In genomic region chr12:106227641-106228319, GRCh38 we compare ENCODE assay signal across 9 cellular contexts. TPM values are rescaled to one million over a fixed set of nuclear protein-coding genes. Genes with fewer than 3 reads are reported as not detected.
DNase-seq lines count a peak whose midpoint lies in the region; ATAC-seq and TF ChIP-seq lines count a peak whose summit lies in the region.
"Had no signal": no experiment of that assay in that cellular context is flagged by ENCODE, and none has a peak within 500 bp of the region (broad histone marks: within the 10 kb centered on the region; RNA-seq: fewer than 3 reads in every experiment).

No MANE protein-coding gene starts in this region.

- no peaks in the 10 kb centered on the region for H3K36me3 Mint-ChIP-seq in activated naive CD4-positive, alpha-beta T cell treated with anti-CD3 and anti-CD28 coated beads, Interleukin-2, amount 50 U/mL, for 72 hours
- H3K36me3 Mint-ChIP-seq in memory B cell, result no peaks in the 10 kb centered on the region

- no peaks in the 10 kb centered on the region for H3K27me3 ChIP-seq in tibial artery

- H3K4me3 Mint-ChIP-seq in memory B cell, result peak overlapping the region; percentile 39

- peak overlapping the region in 1 of 2 donors; percentile 59 for H3K27ac Mint-ChIP-seq in activated naive CD4-positive, alpha-beta T cell treated with anti-CD3 and anti-CD28 coated beads, Interleukin-2, amount 50 U/mL, for 72 hours
- peak overlapping the region; percentile 97 for H3K27ac Mint-ChIP-seq in memory B cell

- H3K27me3 Mint-ChIP-seq in memory B cell, result peaks cover 3% of the 10 kb centered on the region

- peak overlapping the region; percentile 94 for H3K27ac ChIP-seq in RWPE1
- no peak overlapping the region for H3K27ac ChIP-seq in tibial artery

- no peaks in the 10 kb centered on the region for H3K9me3 ChIP-seq in tibial artery

- POLR2A ChIA-PET in RWPE1 (lab: Yijun Ruan, JAX; ENCODE audit: low non-redundant PET), result no interaction called here

- DNase-seq in AML-193 (lab: John Stamatoyannopoulos, UW), result peak; percentile 44 to 53
- DNase-seq in RWPE1 (ENCODE audit: low spot score), result peak; percentile 73
- no peak for DNase-seq in activated naive CD4-positive, alpha-beta T cell treated with anti-CD3 and anti-CD28 coated beads, Interleukin-2, amount 50 U/mL, for 72 hours (ENCODE audit: low spot score in 2 of 2)
- peak; percentile 37 to 68 for DNase-seq in memory B cell (ENCODE audit: low spot score in 2 of 2)
- DNase-seq in NCI-H1436 treated with DMSO at 0.1 percent for 48 hours (lab: John Stamatoyannopoulos, UW), result no peak
- DNase-seq in tibial artery, result no peak
- DNase-seq in NCI-H524 (lab: John Stamatoyannopoulos, UW), result no peak
- no peak for DNase-seq in NCI-H774 (lab: John Stamatoyannopoulos, UW)
- DNase-seq: DMS153 had no signal

- TF ChIP-seq CTCF in RWPE1 (conservative IDR thresholded peaks at IDR 0.05; ENCODE audit: low read depth) (no peak), tibial artery (IDR thresholded peaks at IDR 0.05) (no peak)

- intact Hi-C loops in tibial artery (cut with DNase I; ENCODE audit: low total_unique reads), result loop anchor here (5.0 kb wide), 1 partner anchor 55 kb away; no protein-coding TSS in a partner anchor

- CTCF ChIA-PET in RWPE1 (lab: Yijun Ruan, JAX), result interaction anchor here (0.6 to 1.2 kb wide), 6 partner anchors 19 to 608 kb away, joined by 3 to 8 read pairs (median 4); partner anchors contain the start of gene POLR3B

- H3K4me1 ChIP-seq in tibial artery, result peaks cover 0 to 7% (median 7%) of the 10 kb centered on the region in 4 donors

- peaks cover 25% of the 10 kb centered on the region for H3K4me1 Mint-ChIP-seq in memory B cell

- H3K9me3 Mint-ChIP-seq in activated naive CD4-positive, alpha-beta T cell treated with anti-CD3 and anti-CD28 coated beads, Interleukin-2, amount 50 U/mL, for 72 hours, result no peaks in the 10 kb centered on the region
- H3K9me3 Mint-ChIP-seq in memory B cell, result no peaks in the 10 kb centered on the region

- peak; percentile 55 to 68 for ATAC-seq in activated naive CD4-positive, alpha-beta T cell treated with anti-CD3 and anti-CD28 coated beads, Interleukin-2, amount 50 U/mL, for 72 hours
- peak; percentile 88 for ATAC-seq in memory B cell (ENCODE audit: low read depth)

- H3K4me3 ChIP-seq in tibial artery, result no peak overlapping the region

- H3K36me3 ChIP-seq in tibial artery, result no peaks in the 10 kb centered on the region

RNA-seq across cellular contexts. Expression of gene CKAP4, which starts 20.0 kb away (rescaled TPM):
- total RNA-seq in activated naive CD4-positive, alpha-beta T cell treated with anti-CD3 and anti-CD28 coated beads, Interleukin-2, amount 50 U/mL, for 72 hours, result 10 to 100 TPM in 1 of 2 donors, 1 to 10 TPM in 1; 5.1 to 17.4 TPM

Comparison
In these comparisons a context has a peak if more than half of its experiments do, and no peak if none do; other contexts are left out.
1. DNase-seq: peak in AML-193 (2 of 2), RWPE1 (single experiment) and memory B cell (2 of 2); none in activated naive CD4-positive, alpha-beta T cell treated with anti-CD3 and anti-CD28 coated beads, Interleukin-2, amount 50 U/mL, for 72 hours (0 of 2), NCI-H1436 treated with DMSO at 0.1 percent for 48 hours (single experiment), tibial artery (0 of 2), NCI-H524 (0 of 2) and NCI-H774 (single experiment).